14 cellular contexts compared by ENCODE assay signal in the genomic region with DNA sequence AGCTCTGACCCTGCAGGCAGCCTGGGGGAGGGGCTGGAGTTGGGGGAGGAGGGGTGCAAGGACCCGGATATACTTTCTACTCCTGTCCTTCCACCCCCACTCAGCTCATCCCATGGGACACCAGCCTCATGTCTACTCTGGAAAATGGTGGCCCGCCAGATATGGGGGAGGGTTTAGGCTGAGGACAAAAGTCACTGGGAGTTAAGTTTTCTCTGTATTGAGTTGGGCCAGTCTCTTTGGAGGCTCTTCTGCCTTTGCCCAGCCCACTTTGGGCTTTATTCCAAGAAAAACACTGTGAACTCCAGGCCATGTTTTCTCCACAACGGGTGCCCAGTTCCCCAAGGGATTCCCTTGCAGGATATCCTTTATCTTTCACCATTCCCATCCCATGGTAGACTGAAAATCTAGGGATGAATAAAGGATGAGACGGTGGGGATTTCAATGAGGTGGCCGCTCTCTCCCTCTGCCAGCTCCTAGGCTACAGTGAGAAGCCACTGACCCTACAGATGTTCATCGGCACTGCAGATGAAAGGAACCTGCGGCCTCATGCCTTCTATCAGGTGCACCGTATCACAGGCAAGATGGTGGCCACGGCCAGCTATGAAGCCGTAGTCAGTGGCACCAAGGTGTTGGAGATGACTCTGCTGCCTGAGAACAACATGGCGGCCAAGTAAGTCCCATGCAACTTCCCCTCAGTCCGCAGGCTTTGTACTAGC. TPM values are rescaled to one million over a fixed set of nuclear protein-coding genes. Genes with fewer than 3 reads are reported as not detected.
DNase-seq lines count a peak whose midpoint lies in the region; ATAC-seq and TF ChIP-seq lines count a peak whose summit lies in the region.
"Had no signal": no experiment of that assay in that cellular context is flagged by ENCODE, and none has a peak within 500 bp of the region (broad histone marks: within the 10 kb centered on the region; RNA-seq: fewer than 3 reads in every experiment).

No MANE protein-coding gene starts in this region.

- POLR2A ChIA-PET in IMR-90 (lab: Charles Lee; ENCODE audit: unreplicated experiment) (no interaction called here), GM10248 (lab: Yijun Ruan, JAX) (no interaction called here)

- no peak overlapping the region for H3K14ac ChIP-seq in IMR-90 (replicated peaks; ENCODE audit: low read depth, low read length)

- DNase-seq in BE2C, result peak; percentile 99
- no peak for DNase-seq in IMR-90
- peak; percentile 36 for DNase-seq in brain microvascular endothelial cell
- peak; percentile 55 for DNase-seq in hepatic stellate cell (ENCODE audit: low spot score)
- DNase-seq in smooth muscle cell (lab: John Stamatoyannopoulos, UW; ENCODE audit: unreplicated experiment), result no peak
- DNase-seq in activated gamma-delta T cell (lab: John Stamatoyannopoulos, UW), result no peak
- no peak for DNase-seq in GM10248 (ENCODE audit: extremely low spot score)
- DNase-seq in 8988T, result no peak
- DNase-seq: activated CD4-positive, CD25-positive, alpha-beta regulatory T cell; activated gamma-delta T cell treated with Interleukin-2 at 50 U/mL for 16 hours; DMS79 treated with DMSO at 0.1 percent for 48 hours; dorsolateral prefrontal cortex; NCI-H774; T-helper 17 cell had no signal

- ATAC-seq in IMR-90 (ENCODE audit: low read depth), result no peak
- ATAC-seq: T-helper 17 cell had no signal

- peak overlapping the region; percentile 58 for H3K4me3 ChIP-seq in BE2C (ENCODE audit: low read depth, low read length)
- no peak overlapping the region for H3K4me3 ChIP-seq in IMR-90 (ENCODE audit: insufficient read depth, low read depth, low read length)
- no peak overlapping the region for H3K4me3 ChIP-seq in brain microvascular endothelial cell (ENCODE audit: low read depth, low read length)
- H3K4me3 ChIP-seq in smooth muscle cell, result no peak overlapping the region
- H3K4me3 ChIP-seq: dorsolateral prefrontal cortex had no signal

- H3K4me2 ChIP-seq in IMR-90 (ENCODE audit: low read depth, low read length), result no peak overlapping the region
- H3K4me2 ChIP-seq in smooth muscle cell, result no peak overlapping the region

- no peak overlapping the region for H2BK20ac ChIP-seq in IMR-90 (ENCODE audit: low read depth, low read length)

- H4K20me1 ChIP-seq in IMR-90 (ENCODE audit: insufficient read depth, low read length) (peaks cover 4% of the 10 kb centered on the region; the same call in 1 of the 2 replicates), smooth muscle cell (ENCODE audit: low read depth) (peaks cover 45% of the 10 kb centered on the region)

- BruUV-seq in IMR-90 (replicated peaks; lab: Mats Ljungman, UMichigan), result no TSS peak

- no peak for TF ChIP-seq RAD21 in IMR-90 (IDR thresholded peaks at IDR 0.05; ENCODE audit: low read length)

- no peak overlapping the region for H2BK15ac ChIP-seq in IMR-90 (ENCODE audit: low read depth, low read length)

- peaks cover 6 to 26% of the 10 kb centered on the region in 2 experiments; a peak in 3 of 4 replicates for H3K79me1 ChIP-seq in IMR-90 (ENCODE audit: low read depth in 1 of 2, low read length in 2 of 2)

- TF ChIP-seq POLR2A in IMR-90 (IDR thresholded peaks at IDR 0.05; ENCODE audit: low read depth, low read length), result no peak

- no peak for TF ChIP-seq CTCF in BE2C (IDR thresholded peaks at IDR 0.05; ENCODE audit: low read depth, low read length)
- TF ChIP-seq CTCF in IMR-90 (conservative IDR thresholded peaks at IDR 0.05; ENCODE audit: low read depth, low read length), result no peak
- TF ChIP-seq CTCF in brain microvascular endothelial cell (IDR thresholded peaks at IDR 0.05; ENCODE audit: low read depth, low read length, missing control alignments), result no peak
- no peak for TF ChIP-seq CTCF in smooth muscle cell (IDR thresholded peaks at IDR 0.05; ENCODE audit: borderline replicate concordance, insufficient read depth, poor library complexity, severe bottlenecking)
- no peak for TF ChIP-seq CTCF in GM10248 (IDR thresholded peaks at IDR 0.05; ENCODE audit: control extremely low read depth, extremely low read depth, low read depth, missing control alignments)

- no peak overlapping the region for H2BK120ac ChIP-seq in IMR-90 (ENCODE audit: low read depth, low read length)

- intact Hi-C loops in IMR-90 (cut with micrococcal nuclease), result no loop called here

- H4K8ac ChIP-seq in IMR-90 (ENCODE audit: low read depth in 2 of 2, low read length in 2 of 2), result no peak overlapping the region

- no peak overlapping the region for H3K4ac ChIP-seq in IMR-90 (ENCODE audit: low read depth, low read length)

- H2AK5ac ChIP-seq in IMR-90 (ENCODE audit: low read depth, low read length), result no peak overlapping the region

- no peak overlapping the region for H2AFZ ChIP-seq in IMR-90 (replicated peaks; ENCODE audit: low read length, poor library complexity)
- no peak overlapping the region for H2AFZ ChIP-seq in smooth muscle cell (ENCODE audit: low read depth)

- peaks cover 42% of the 10 kb centered on the region for H3K36me3 ChIP-seq in BE2C
- peaks cover 71% of the 10 kb centered on the region for H3K36me3 ChIP-seq in IMR-90 (ENCODE audit: control insufficient read depth, insufficient read depth, low read length)
- peaks cover 32% of the 10 kb centered on the region for H3K36me3 ChIP-seq in brain microvascular endothelial cell (replicated peaks)
- no peaks in the 10 kb centered on the region for H3K36me3 ChIP-seq in smooth muscle cell (ENCODE audit: low read depth)

- H3K27me3 ChIP-seq in BE2C (no peaks in the 10 kb centered on the region), IMR-90 (ENCODE audit: control insufficient read depth, insufficient read depth, low read length) (no peaks in the 10 kb centered on the region), brain microvascular endothelial cell (replicated peaks) (no peaks in the 10 kb centered on the region), smooth muscle cell (ENCODE audit: low read depth) (no peaks in the 10 kb centered on the region)

- no peak overlapping the region for H3K56ac ChIP-seq in IMR-90 (ENCODE audit: extremely low read depth, insufficient read depth, low read length)

- no peak overlapping the region for H3K27ac ChIP-seq in IMR-90 (ENCODE audit: insufficient read depth, low read length)
- H3K27ac ChIP-seq in brain microvascular endothelial cell, result no peak overlapping the region
- H3K27ac ChIP-seq in smooth muscle cell (ENCODE audit: low read depth), result no peak overlapping the region

- H2AK9ac ChIP-seq in IMR-90 (replicated peaks; ENCODE audit: low read depth, low read length, poor library complexity), result peak overlapping the region; percentile 25

- H2BK5ac ChIP-seq in IMR-90 (ENCODE audit: low read depth, low read length, poor library complexity, severe bottlenecking), result no peak overlapping the region

- no peak overlapping the region for H4K5ac ChIP-seq in IMR-90 (ENCODE audit: low read depth, low read length)

- H4K91ac ChIP-seq in IMR-90 (ENCODE audit: insufficient read depth, low read depth, low read length), result no peak overlapping the region

- 100% methylated on average over 2 of the region's 12 CpGs; no CpG with 5 or more reads in 1 of the 2 experiments for WGBS in IMR-90 (ENCODE audit: extremely low coverage in 2 of 2, insufficient read length in 1 of 2), 2 experiments
- 86% methylated on average over 12 of the region's 12 CpGs for WGBS in smooth muscle cell (ENCODE audit: low lambda C conversion rate)

- dilution Hi-C loops in IMR-90 (cut with HindIII; ENCODE audit: low sequenced_read_pairs, unreplicated experiment), result no loop called here

- H3K9ac ChIP-seq in IMR-90 (ENCODE audit: low read depth, low read length) (no peak overlapping the region), smooth muscle cell (ENCODE audit: low read depth) (no peak overlapping the region)

- no peak overlapping the region for H3K23ac ChIP-seq in IMR-90 (ENCODE audit: low read depth, low read length)

- peaks cover 4% of the 10 kb centered on the region for H3K79me2 ChIP-seq in smooth muscle cell (ENCODE audit: low read depth)

- peaks cover 38% of the 10 kb centered on the region for H3K4me1 ChIP-seq in BE2C
- peaks cover 6% of the 10 kb centered on the region; the same call in 1 of the 2 replicates for H3K4me1 ChIP-seq in IMR-90 (ENCODE audit: control insufficient read depth, insufficient read depth, low read length)
- H3K4me1 ChIP-seq in smooth muscle cell (ENCODE audit: low read depth), result peaks cover 10% of the 10 kb centered on the region

- in situ Hi-C loops in IMR-90 (cut with MboI; ENCODE audit: low sequenced_read_pairs), result no loop called here
- in situ Hi-C loops in brain microvascular endothelial cell (cut with HindIII; ENCODE audit: low pct_ligation_motif_present, low sequenced_read_pairs), result no loop called here

- no peak overlapping the region for H3K18ac ChIP-seq in IMR-90 (ENCODE audit: low read depth, low read length)

- H3K9me3 ChIP-seq in BE2C (no peaks in the 10 kb centered on the region), IMR-90 (ENCODE audit: control insufficient read depth, insufficient read depth, low read length) (no peaks in the 10 kb centered on the region), smooth muscle cell (replicated peaks; ENCODE audit: low read depth) (no peaks in the 10 kb centered on the region)

- peaks cover 13% of the 10 kb centered on the region for H3K9me1 ChIP-seq in IMR-90 (ENCODE audit: insufficient read depth, low read length)

- CTCF ChIA-PET in IMR-90 (lab: Yijun Ruan, JAX) (interaction anchor here (1.5 kb wide), 1 partner anchor 40 kb away, joined by 8 read pairs; no protein-coding TSS in a partner anchor), GM10248 (lab: Yijun Ruan, JAX) (interaction anchor here (0.8 to 3.9 kb wide), 6 partner anchors 16 to 130 kb away, joined by 3 to 16 read pairs (median 4); partner anchors contain the start of genes KHNYN and TINF2)

- no peaks in the 10 kb centered on the region for H3F3A ChIP-seq in smooth muscle cell (ENCODE audit: low read depth)

RNA-seq across cellular contexts. Expression of gene NFATC4, which starts 4.9 kb away (rescaled TPM):
- 388 TPM for polyA plus RNA-seq in BE2C (2012; ENCODE audit: insufficient read depth, insufficient read length, low read depth)
- total RNA-seq in IMR-90 (2012; rRNA removed) (13.6 and 15.6 TPM in 2 replicates), smooth muscle cell (40.1 and 44.6 TPM in 2 replicates)
- polyA plus RNA-seq in IMR-90 (2012; rRNA removed) (35.8 and 38.4 TPM in 2 replicates), smooth muscle cell (84.7 and 93.3 TPM in 2 replicates)
- polyA plus RNA-seq in IMR-90 (2012; cell fraction: cytosol; rRNA removed), result 19.7 and 21.1 TPM in 2 replicates
- polyA plus RNA-seq in IMR-90 (2012; cell fraction: nucleus; rRNA removed; ENCODE audit: low replicate concordance), result 286 and 363 TPM in 2 replicates
- total RNA-seq: T-helper 17 cell had no signal

RNA-seq across cellular contexts. Expression of gene NYNRIN, which starts 25.9 kb away (rescaled TPM):
- 11.9 TPM for polyA plus RNA-seq in BE2C (2012; ENCODE audit: insufficient read depth, insufficient read length, low read depth)
- total RNA-seq in IMR-90 (2012; rRNA removed) (1.7 and 2.2 TPM in 2 replicates), smooth muscle cell (38.0 and 41.1 TPM in 2 replicates)
- polyA plus RNA-seq in IMR-90 (2012; rRNA removed) (5.3 and 5.4 TPM in 2 replicates), smooth muscle cell (29.5 and 30.3 TPM in 2 replicates)
- 2.7 and 4.6 TPM in 2 replicates for polyA plus RNA-seq in IMR-90 (2012; cell fraction: cytosol; rRNA removed)
- 10.7 and 11.1 TPM in 2 replicates for polyA plus RNA-seq in IMR-90 (2012; cell fraction: nucleus; rRNA removed; ENCODE audit: low replicate concordance)

RNA-seq across cellular contexts. Expression of gene RIPK3, which starts 33.1 kb away (rescaled TPM):
- polyA plus RNA-seq in BE2C (2012; ENCODE audit: insufficient read depth, insufficient read length, low read depth), result not detected
- not detected in 2 replicates for total RNA-seq in IMR-90 (2012; rRNA removed)
- polyA plus RNA-seq in IMR-90 (2012; rRNA removed), result 0.09 TPM in 1 of 2 replicates, not detected in the other
- polyA plus RNA-seq in IMR-90 (2012; cell fraction: cytosol; rRNA removed), result 0.02 and 0.04 TPM in 2 replicates
- 0.42 TPM in 2 replicates for polyA plus RNA-seq in IMR-90 (2012; cell fraction: nucleus; rRNA removed; ENCODE audit: low replicate concordance)
- 1.3 and 1.6 TPM in 2 replicates for total RNA-seq in smooth muscle cell
- 1.2 TPM in 1 of 2 replicates, not detected in the other for polyA plus RNA-seq in smooth muscle cell

RNA-seq across cellular contexts. Expression of gene ADCY4, which starts 38.0 kb away (rescaled TPM):
- not detected for polyA plus RNA-seq in BE2C (2012; ENCODE audit: insufficient read depth, insufficient read length, low read depth)
- total RNA-seq in IMR-90 (2012; rRNA removed) (not detected in 2 replicates), smooth muscle cell (0.13 and 0.45 TPM in 2 replicates)
- polyA plus RNA-seq in IMR-90 (2012; rRNA removed) (0.04 TPM in 1 of 2 replicates, not detected in the other), smooth muscle cell (0.66 TPM in 1 of 2 replicates, not detected in the other)
- polyA plus RNA-seq in IMR-90 (2012; cell fraction: cytosol; rRNA removed), result 0.08 TPM in 1 of 2 replicates, not detected in the other
- 0.33 and 0.42 TPM in 2 replicates for polyA plus RNA-seq in IMR-90 (2012; cell fraction: nucleus; rRNA removed; ENCODE audit: low replicate concordance)

RNA-seq across cellular contexts. Expression of gene CBLN3, which starts 56.6 kb away (rescaled TPM):
- 0.62 TPM for polyA plus RNA-seq in BE2C (2012; ENCODE audit: insufficient read depth, insufficient read length, low read depth)
- total RNA-seq in IMR-90 (2012; rRNA removed) (0.56 and 0.72 TPM in 2 replicates), smooth muscle cell (1.1 and 3.0 TPM in 2 replicates)
- polyA plus RNA-seq in IMR-90 (2012; rRNA removed) (3.9 and 4.5 TPM in 2 replicates), smooth muscle cell (1.6 and 2.5 TPM in 2 replicates)
- 2.7 and 2.9 TPM in 2 replicates for polyA plus RNA-seq in IMR-90 (2012; cell fraction: cytosol; rRNA removed)
- 27.9 and 42.0 TPM in 2 replicates for polyA plus RNA-seq in IMR-90 (2012; cell fraction: nucleus; rRNA removed; ENCODE audit: low replicate concordance)

Comparison
In these comparisons a context has a peak if more than half of its experiments do, and no peak if none do; other contexts are left out.
1. DNase-seq: peak in BE2C (single experiment), brain microvascular endothelial cell (single experiment) and hepatic stellate cell (single experiment); none in IMR-90 (single experiment), smooth muscle cell (single experiment), activated gamma-delta T cell (single experiment), GM10248 (single experiment) and 8988T (single experiment).
2. RNA of gene NYNRIN, which starts 25.9 kb away (total RNA-seq): 38.0 to 41.1 TPM in smooth muscle cell; 1.7 to 2.2 TPM in IMR-90; every median in the first group is over 10 times any median in the second.